In genomic region chr5:108148715-108149139, GRCh38 we compare ENCODE assay signal across 8 cellular contexts.
DNase-seq lines count a peak whose midpoint lies in the region; ATAC-seq and TF ChIP-seq lines count a peak whose summit lies in the region.

No MANE protein-coding gene starts in this region.

- no peak overlapping the region for H3K27ac Mint-ChIP-seq in T-helper 17 cell

- no peaks in the 10 kb centered on the region for H3K9me3 ChIP-seq in T-helper 17 cell (ENCODE audit: control insufficient read depth, low read length, poor library complexity, severe bottlenecking)

- H3K4me1 Mint-ChIP-seq in T-helper 17 cell, result peaks cover 2% of the 10 kb centered on the region

- H3K36me3 Mint-ChIP-seq in T-helper 17 cell (ENCODE audit: low read depth), result peaks cover 5% of the 10 kb centered on the region

- no peaks in the 10 kb centered on the region for H3K27me3 Mint-ChIP-seq in T-helper 17 cell

- DNase-seq in ACHN, result peak; percentile 19
- DNase-seq in iPS-NIHi7 (ENCODE audit: extremely low spot score), result peak; percentile 31
- DNase-seq in stimulated activated naive CD4-positive, alpha-beta T cell treated with Interleukin-2 at 50 U/mL for 16 hours (lab: John Stamatoyannopoulos, UW), result no peak
- DNase-seq in T-helper 17 cell, result no peak
- no peak for DNase-seq in NCI-H146 treated with DMSO at 0.1 percent for 48 hours (lab: John Stamatoyannopoulos, UW; ENCODE audit: unreplicated experiment)

- H3K4me3 Mint-ChIP-seq in T-helper 17 cell, result no peak overlapping the region

- in situ Hi-C loops in ACHN (cut with HindIII; ENCODE audit: low pct_ligation_motif_present, low pct_unique_long_range_greater_than_20kb, low sequenced_read_pairs), result no loop called here

- ATAC-seq in GM18498 (IDR thresholded peaks at IDR 0.05; ENCODE audit: unreplicated experiment) (peak; percentile 81), HG03097 (IDR thresholded peaks at IDR 0.05; ENCODE audit: low FRiP score, unreplicated experiment) (peak; percentile 77), SK-N-SH treated with all-trans-retinoic acid at 6 μM for 48 hours (peak; percentile 86), T-helper 17 cell (no peak)

TF ChIP-seq in SK-N-SH treated with all-trans-retinoic acid at 6 μM for 48 hours, 23 proteins besides CTCF, POLR2A, EP300 and RAD21:
- TF ChIP-seq ISL1 (CRISPR knock-in tag; IDR thresholded peaks at IDR 0.05), result no peak
- no peak for TF ChIP-seq ZFP3 (CRISPR knock-in tag; IDR thresholded peaks at IDR 0.05)
- no peak for TF ChIP-seq CSRNP3 (CRISPR knock-in tag; IDR thresholded peaks at IDR 0.05)
- TF ChIP-seq TOX (CRISPR knock-in tag; IDR thresholded peaks at IDR 0.05; ENCODE audit: borderline replicate concordance), result no peak
- TF ChIP-seq ZNF565 (CRISPR knock-in tag; conservative IDR thresholded peaks at IDR 0.05; ENCODE audit: low read depth), result no peak
- no peak for TF ChIP-seq TCF4 (CRISPR knock-in tag; IDR thresholded peaks at IDR 0.05; ENCODE audit: borderline replicate concordance)
- TF ChIP-seq ZNF70 (CRISPR knock-in tag; IDR thresholded peaks at IDR 0.05), result no peak
- no peak for TF ChIP-seq ARNTL (CRISPR knock-in tag; IDR thresholded peaks at IDR 0.05; ENCODE audit: borderline replicate concordance, low read depth)
- TF ChIP-seq SNAI2 (CRISPR knock-in tag; IDR thresholded peaks at IDR 0.05), result no peak
- TF ChIP-seq OSR1 (CRISPR knock-in tag; IDR thresholded peaks at IDR 0.05), result no peak
- TF ChIP-seq CSDC2 (CRISPR knock-in tag; IDR thresholded peaks at IDR 0.05), result no peak
- TF ChIP-seq, protein P1, sequence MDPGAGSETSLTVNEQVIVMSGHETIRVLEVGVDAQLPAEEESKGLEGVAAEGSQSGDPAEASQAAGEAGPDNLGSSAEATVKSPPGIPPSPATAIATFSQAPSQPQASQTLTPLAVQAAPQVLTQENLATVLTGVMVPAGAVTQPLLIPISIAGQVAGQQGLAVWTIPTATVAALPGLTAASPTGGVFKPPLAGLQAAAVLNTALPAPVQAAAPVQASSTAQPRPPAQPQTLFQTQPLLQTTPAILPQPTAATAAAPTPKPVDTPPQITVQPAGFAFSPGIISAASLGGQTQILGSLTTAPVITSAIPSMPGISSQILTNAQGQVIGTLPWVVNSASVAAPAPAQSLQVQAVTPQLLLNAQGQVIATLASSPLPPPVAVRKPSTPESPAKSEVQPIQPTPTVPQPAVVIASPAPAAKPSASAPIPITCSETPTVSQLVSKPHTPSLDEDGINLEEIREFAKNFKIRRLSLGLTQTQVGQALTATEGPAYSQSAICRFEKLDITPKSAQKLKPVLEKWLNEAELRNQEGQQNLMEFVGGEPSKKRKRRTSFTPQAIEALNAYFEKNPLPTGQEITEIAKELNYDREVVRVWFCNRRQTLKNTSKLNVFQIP (CRISPR knock-in tag; IDR thresholded peaks at IDR 0.05; ENCODE audit: borderline replicate concordance, low read depth), result no peak
- TF ChIP-seq ZNF8 (CRISPR knock-in tag; IDR thresholded peaks at IDR 0.05), result no peak
- TF ChIP-seq BACH2 (CRISPR knock-in tag; IDR thresholded peaks at IDR 0.05; ENCODE audit: borderline replicate concordance), result no peak
- TF ChIP-seq, protein P2, sequence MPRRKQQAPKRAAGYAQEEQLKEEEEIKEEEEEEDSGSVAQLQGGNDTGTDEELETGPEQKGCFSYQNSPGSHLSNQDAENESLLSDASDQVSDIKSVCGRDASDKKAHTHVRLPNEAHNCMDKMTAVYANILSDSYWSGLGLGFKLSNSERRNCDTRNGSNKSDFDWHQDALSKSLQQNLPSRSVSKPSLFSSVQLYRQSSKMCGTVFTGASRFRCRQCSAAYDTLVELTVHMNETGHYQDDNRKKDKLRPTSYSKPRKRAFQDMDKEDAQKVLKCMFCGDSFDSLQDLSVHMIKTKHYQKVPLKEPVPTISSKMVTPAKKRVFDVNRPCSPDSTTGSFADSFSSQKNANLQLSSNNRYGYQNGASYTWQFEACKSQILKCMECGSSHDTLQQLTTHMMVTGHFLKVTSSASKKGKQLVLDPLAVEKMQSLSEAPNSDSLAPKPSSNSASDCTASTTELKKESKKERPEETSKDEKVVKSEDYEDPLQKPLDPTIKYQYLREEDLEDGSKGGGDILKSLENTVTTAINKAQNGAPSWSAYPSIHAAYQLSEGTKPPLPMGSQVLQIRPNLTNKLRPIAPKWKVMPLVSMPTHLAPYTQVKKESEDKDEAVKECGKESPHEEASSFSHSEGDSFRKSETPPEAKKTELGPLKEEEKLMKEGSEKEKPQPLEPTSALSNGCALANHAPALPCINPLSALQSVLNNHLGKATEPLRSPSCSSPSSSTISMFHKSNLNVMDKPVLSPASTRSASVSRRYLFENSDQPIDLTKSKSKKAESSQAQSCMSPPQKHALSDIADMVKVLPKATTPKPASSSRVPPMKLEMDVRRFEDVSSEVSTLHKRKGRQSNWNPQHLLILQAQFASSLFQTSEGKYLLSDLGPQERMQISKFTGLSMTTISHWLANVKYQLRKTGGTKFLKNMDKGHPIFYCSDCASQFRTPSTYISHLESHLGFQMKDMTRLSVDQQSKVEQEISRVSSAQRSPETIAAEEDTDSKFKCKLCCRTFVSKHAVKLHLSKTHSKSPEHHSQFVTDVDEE (CRISPR knock-in tag; IDR thresholded peaks at IDR 0.05), result no peak
- no peak for TF ChIP-seq ESRRG (CRISPR knock-in tag; IDR thresholded peaks at IDR 0.05)
TF ChIP-seq in SK-N-SH treated with all-trans-retinoic acid at 6 μM for 48 hours: peak in this region for 0.

Comparison
In these comparisons a context has a peak if more than half of its experiments do, and no peak if none do; other contexts are left out.
1. DNase-seq: peak in ACHN (single experiment) and iPS-NIHi7 (single experiment); none in stimulated activated naive CD4-positive, alpha-beta T cell treated with Interleukin-2 at 50 U/mL for 16 hours (single experiment), T-helper 17 cell (0 of 3) and NCI-H146 treated with DMSO at 0.1 percent for 48 hours (single experiment).